Comparison of ENCODE assay signal across 15 cellular contexts in the genomic region with DNA sequence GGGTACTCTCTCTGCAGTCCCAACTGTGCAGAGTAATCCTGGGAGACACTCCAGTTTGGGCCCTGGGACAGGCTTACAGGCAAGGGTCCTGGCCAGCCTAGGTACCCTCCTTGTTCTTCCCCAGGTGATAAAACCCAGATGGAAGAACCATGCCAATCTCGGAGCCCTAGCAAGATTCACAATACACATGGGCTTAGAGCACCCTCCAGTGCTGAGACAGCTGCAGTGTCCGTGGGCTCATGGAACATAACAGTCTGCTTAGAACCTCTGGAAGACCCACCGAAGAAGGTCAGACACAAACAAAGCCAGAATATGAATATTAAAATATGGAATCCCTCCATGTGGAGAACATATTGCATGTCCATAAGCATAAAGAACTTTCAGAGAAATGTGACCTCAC.
DNase-seq lines count a peak whose midpoint lies in the region; ATAC-seq and TF ChIP-seq lines count a peak whose summit lies in the region.
"Had no signal": no experiment of that assay in that cellular context is flagged by ENCODE, and none has a peak within 500 bp of the region (broad histone marks: within the 10 kb centered on the region; RNA-seq: fewer than 3 reads in every experiment).

No MANE protein-coding gene starts in this region.

- no peaks in the 10 kb centered on the region for H4K20me1 ChIP-seq in Loucy (ENCODE audit: insufficient read depth, low read length, poor library complexity, severe bottlenecking)

- H3F3A ChIP-seq in Loucy (ENCODE audit: low read depth) = no peaks in the 10 kb centered on the region

- TF ChIP-seq CTCF in GM12864 (IDR thresholded peaks at IDR 0.05; ENCODE audit: low read depth, low read length, missing control alignments) (peak; percentile 40), Loucy (conservative IDR thresholded peaks at IDR 0.05; ENCODE audit: low read length) (peak; percentile 38)

- no peaks in the 10 kb centered on the region for H3K4me1 ChIP-seq in Loucy (ENCODE audit: insufficient read depth, low read length, poor library complexity, severe bottlenecking)
- H3K4me1 ChIP-seq: sigmoid colon, SJCRH30 had no signal

- ATAC-seq in GM19035 (IDR thresholded peaks at IDR 0.05; ENCODE audit: unreplicated experiment) (peak; percentile 46), HG02623 (IDR thresholded peaks at IDR 0.05; ENCODE audit: unreplicated experiment) (no peak)

- H2AFZ ChIP-seq in Loucy (ENCODE audit: low read length) = no peak overlapping the region

- no peak overlapping the region for H3K9ac ChIP-seq in Loucy (ENCODE audit: low read depth, low read length, poor library complexity, severe bottlenecking)

- H3K36me3 ChIP-seq in Loucy (ENCODE audit: insufficient read depth, low read length) = no peaks in the 10 kb centered on the region
- H3K36me3 ChIP-seq: sigmoid colon, SJCRH30 had no signal

- H3K27me3 ChIP-seq in Loucy (ENCODE audit: insufficient read depth, low read length, poor library complexity, severe bottlenecking) = no peaks in the 10 kb centered on the region
- H3K27me3 ChIP-seq: sigmoid colon, SJCRH30 had no signal

- no peaks in the 10 kb centered on the region for H3K9me3 ChIP-seq in Loucy (ENCODE audit: insufficient read depth, low read depth, low read length)
- H3K9me3 ChIP-seq: sigmoid colon, SJCRH30 had no signal

- DNase-seq in GM12864 (ENCODE audit: low read depth) (no peak), iPS-NIHi7 (ENCODE audit: extremely low spot score) (peak; percentile 47), SIG-M5 treated with dmso at 0.1 percent for 504 hours (lab: John Stamatoyannopoulos, UW; ENCODE audit: unreplicated experiment) (no peak)
- DNase-seq in activated effector memory CD4-positive, alpha-beta T cell treated with anti-CD3 and anti-CD28 coated beads, Interleukin-2, amount 50 U/mL, for 16 hours = no peak
- DNase-seq: activated gamma-delta T cell; dermis blood vessel endothelial cell; mammary epithelial cell; NCI-H1436; NK-92 treated with Interleukin-12 subunit alpha and Interleukin-12 subunit beta, amount 100 ng/mL, for 24 hours; sigmoid colon; stimulated activated naive B cell treated with anti-CD40 and anti-IgM and Interleukin-4, amounts not matched to agents 10 μg/mL and 1 μg/mL and 100 μg/mL, for 72 hours had no signal

- H3K4me2 ChIP-seq in Loucy (ENCODE audit: low read depth, low read length, poor library complexity, severe bottlenecking) = no peak overlapping the region

- H3K4me3 ChIP-seq in GM12864 (ENCODE audit: low read depth, low read length) (no peak overlapping the region), Loucy (ENCODE audit: low read length, poor library complexity, severe bottlenecking) (no peak overlapping the region)
- H3K4me3 ChIP-seq: sigmoid colon, SJCRH30 had no signal

- no peaks in the 10 kb centered on the region for H3K79me2 ChIP-seq in Loucy (ENCODE audit: insufficient read depth, low read length)

- no peaks in the 10 kb centered on the region for H3K9me2 ChIP-seq in Loucy (replicated peaks; ENCODE audit: low read depth, low read length)
